ENCODE assay signal across 24 cellular contexts in the genomic region with DNA sequence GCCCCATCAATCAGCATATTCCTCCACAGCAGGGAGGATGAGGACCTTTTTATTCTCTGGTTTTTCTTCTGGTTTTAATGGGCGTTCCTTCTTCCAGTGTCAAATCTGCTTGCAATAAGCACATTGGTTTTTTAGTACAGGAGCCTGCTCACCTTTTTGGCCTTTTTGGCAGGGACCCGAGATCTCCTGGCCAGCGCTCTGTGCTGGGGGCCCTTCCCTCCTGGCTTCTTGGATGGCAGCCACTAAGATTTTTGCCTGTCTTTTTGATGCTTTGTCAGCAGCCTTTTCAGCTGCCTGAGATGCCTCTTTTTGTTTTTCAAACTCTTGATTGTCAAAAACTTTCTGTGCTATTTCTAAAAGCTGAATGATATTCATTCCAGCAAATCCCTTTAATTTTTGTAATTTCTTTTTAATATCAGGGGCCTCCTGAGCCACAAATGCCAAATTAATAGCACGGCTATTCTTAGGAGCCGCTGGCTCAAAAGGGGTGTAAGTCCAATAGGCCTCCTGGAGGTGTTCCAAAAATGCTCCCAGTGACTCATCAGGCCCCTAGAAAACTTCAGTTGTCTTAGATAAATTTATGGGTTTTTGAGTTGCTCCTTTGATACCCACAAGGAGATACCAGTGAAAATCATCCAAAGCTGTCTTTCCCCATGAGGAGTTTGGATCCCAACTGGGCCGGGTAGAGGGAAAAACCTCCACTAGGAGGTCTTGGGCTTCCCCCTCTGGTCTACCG.
"Had no signal": no experiment of that assay in that cellular context is flagged by ENCODE, and none has a peak within 500 bp of the region (broad histone marks: within the 10 kb centered on the region; RNA-seq: fewer than 3 reads in every experiment).

No MANE protein-coding gene starts in this region.

- H3K4me3 ChIP-seq: hepatocyte, lung, vagina had no signal

- H2AFZ ChIP-seq: hepatocyte had no signal

- H3K9me3 Mint-ChIP-seq: activated naive CD4-positive, alpha-beta T cell treated with anti-CD3 and anti-CD28 coated beads, Interleukin-2, amount 50 U/mL, for 24 hours; stimulated activated memory B cell treated with anti-CD40 and anti-IgM and Interleukin-4, amounts not matched to agents 10 μg/mL and 1 μg/mL and 100 μg/mL, for 72 hours had no signal

- H3K4me2 ChIP-seq: hepatocyte had no signal

- H3K27ac Mint-ChIP-seq: activated CD8-positive, alpha-beta T cell treated with anti-CD3 and anti-CD28 coated beads, Interleukin-2, amount 10 ng/mL, durations not matched to agents 7 days and 5 days; activated naive CD4-positive, alpha-beta T cell treated with anti-CD3 and anti-CD28 coated beads, Interleukin-2, amount 50 U/mL, for 24 hours; immature natural killer cell; natural killer cell; stimulated activated memory B cell treated with anti-CD40 and anti-IgM and Interleukin-4, amounts not matched to agents 10 μg/mL and 1 μg/mL and 100 μg/mL, for 72 hours had no signal

- DNase-seq: activated CD4-positive, alpha-beta T cell treated with anti-CD3 and anti-CD28 coated beads for 1 hour; activated CD4-positive, alpha-beta T cell treated with anti-CD3 and anti-CD28 coated beads, Interleukin-2, amount 50 U/mL, for 1 hour; activated CD8-positive, alpha-beta T cell treated with anti-CD3 and anti-CD28 coated beads, Interleukin-2, amount 10 ng/mL, durations not matched to agents 7 days and 5 days; activated gamma-delta T cell treated with Interleukin-2 at 50 U/mL for 16 hours; anterior cingulate cortex; caudate nucleus; dermis blood vessel endothelial cell; effector CD8-positive, alpha-beta T cell; foreskin melanocyte; glutamatergic neuron; immature natural killer cell; natural killer cell; posterior cingulate gyrus; small intestine; T-helper 9 cell; trophoblast cell had no signal

- ATAC-seq: activated CD8-positive, alpha-beta T cell treated with anti-CD3 and anti-CD28 coated beads, Interleukin-2, amount 10 ng/mL, durations not matched to agents 7 days and 5 days; left lobe of liver; natural killer cell; sciatic nerve; stimulated activated memory B cell treated with anti-CD40 and anti-IgM and Interleukin-4, amounts not matched to agents 10 μg/mL and 1 μg/mL and 100 μg/mL, for 72 hours had no signal

- H3K27ac ChIP-seq: hepatocyte, vagina had no signal

- H3K36me3 ChIP-seq: vagina had no signal

- H3K9me3 ChIP-seq: vagina had no signal

- H3K79me2 ChIP-seq: hepatocyte had no signal

- H3K27me3 Mint-ChIP-seq: activated naive CD4-positive, alpha-beta T cell treated with anti-CD3 and anti-CD28 coated beads, Interleukin-2, amount 50 U/mL, for 24 hours; brain had no signal

- H3K36me3 Mint-ChIP-seq: activated naive CD4-positive, alpha-beta T cell treated with anti-CD3 and anti-CD28 coated beads, Interleukin-2, amount 50 U/mL, for 24 hours; brain; immature natural killer cell; natural killer cell; stimulated activated memory B cell treated with anti-CD40 and anti-IgM and Interleukin-4, amounts not matched to agents 10 μg/mL and 1 μg/mL and 100 μg/mL, for 72 hours had no signal

- H3K4me3 Mint-ChIP-seq: activated CD8-positive, alpha-beta T cell treated with anti-CD3 and anti-CD28 coated beads, Interleukin-2, amount 10 ng/mL, durations not matched to agents 7 days and 5 days; activated naive CD4-positive, alpha-beta T cell treated with anti-CD3 and anti-CD28 coated beads, Interleukin-2, amount 50 U/mL, for 24 hours; immature natural killer cell; natural killer cell; stimulated activated memory B cell treated with anti-CD40 and anti-IgM and Interleukin-4, amounts not matched to agents 10 μg/mL and 1 μg/mL and 100 μg/mL, for 72 hours had no signal

- H3K27me3 ChIP-seq: hepatocyte, vagina had no signal

- H3K4me1 Mint-ChIP-seq: activated naive CD4-positive, alpha-beta T cell treated with anti-CD3 and anti-CD28 coated beads, Interleukin-2, amount 50 U/mL, for 24 hours; immature natural killer cell; natural killer cell; stimulated activated memory B cell treated with anti-CD40 and anti-IgM and Interleukin-4, amounts not matched to agents 10 μg/mL and 1 μg/mL and 100 μg/mL, for 72 hours had no signal

- H3K4me1 ChIP-seq: vagina had no signal
